ENCODE assay signal across 1 cellular context in the genomic region with DNA sequence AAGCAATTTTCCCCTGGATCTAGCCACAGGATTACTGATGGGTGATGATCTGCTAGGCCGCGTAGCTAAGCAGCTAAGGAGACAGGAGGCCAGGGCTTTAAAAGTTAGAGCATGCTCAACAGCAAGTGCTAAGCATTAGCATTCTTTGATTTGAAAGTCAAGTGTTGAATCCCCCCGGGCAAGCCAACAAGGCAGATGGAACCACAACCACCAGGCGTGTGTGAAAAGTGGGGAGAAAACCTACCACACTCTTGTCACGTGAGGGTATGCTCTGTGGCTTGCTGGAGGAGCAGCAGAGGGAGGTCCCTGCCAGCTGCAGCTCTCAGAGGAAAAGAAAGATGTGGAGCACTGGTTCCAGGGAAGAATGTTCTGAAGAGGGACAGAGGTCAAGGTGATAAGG.
TF ChIP-seq lines count a peak whose summit lies in the region.

No MANE protein-coding gene starts in this region.

TF ChIP-seq in GM23338, 12 proteins besides CTCF, POLR2A, EP300 and RAD21:
- TF ChIP-seq ZNF331 (CRISPR knock-in tag; IDR thresholded peaks at IDR 0.05; ENCODE audit: low read depth): no peak
